22 cellular contexts compared by ENCODE assay signal in the genomic region with DNA sequence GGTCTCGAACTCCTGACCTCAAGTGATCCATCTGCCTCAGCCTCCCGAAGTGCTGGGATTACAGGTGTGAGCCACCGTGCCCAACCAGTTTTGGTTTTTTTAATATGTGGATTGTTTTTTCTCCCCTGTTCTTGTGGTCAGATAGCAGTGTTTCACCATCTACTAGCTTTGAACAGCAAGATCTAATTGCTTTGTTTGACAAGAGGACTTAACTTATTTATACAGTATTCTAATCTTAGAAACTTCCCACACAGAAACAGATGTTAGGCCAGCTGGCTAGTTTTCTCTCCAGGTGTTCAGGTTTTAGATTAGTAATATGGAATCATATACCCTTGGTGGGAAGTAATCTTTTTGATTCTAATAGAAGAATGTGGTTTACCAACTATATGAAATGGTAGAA.
"Had no signal": no experiment of that assay in that cellular context is flagged by ENCODE, and none has a peak within 500 bp of the region (broad histone marks: within the 10 kb centered on the region; RNA-seq: fewer than 3 reads in every experiment).

No MANE protein-coding gene starts in this region.

- H3K36me3 ChIP-seq: gastrocnemius medialis, ovary, thoracic aorta, transverse colon had no signal

- H3K4me3 Mint-ChIP-seq: natural killer cell, neural crest cell had no signal

- H3K36me3 Mint-ChIP-seq: natural killer cell had no signal

- H3K27ac Mint-ChIP-seq: natural killer cell, progenitor cell of endocrine pancreas had no signal

- H3K27ac ChIP-seq: gastrocnemius medialis, heart right ventricle, ovary, stomach, thoracic aorta, transverse colon had no signal

- FAIRE-seq: endometrium, islet of Langerhans, small intestine, urothelium cell line had no signal

- DNase-seq: effector memory CD4-positive, alpha-beta T cell; gastrocnemius medialis; heart right ventricle; hypothalamus; mammary epithelial cell; natural killer cell; ovary; right cardiac atrium; small intestine; stimulated activated CD4-positive, alpha-beta T cell treated with anti-CD3 and anti-CD28 coated beads, Interleukin-12 subunit alpha, Interleukin-12 subunit beta, amount 100 ng/mL, for 4 hours; stimulated activated naive CD4-positive, alpha-beta T cell; stomach; substantia nigra; transverse colon had no signal

- H3K27me3 ChIP-seq: gastrocnemius medialis, heart right ventricle, ovary, stomach, transverse colon had no signal

- ATAC-seq: esophagus mucosa, gastrocnemius medialis, heart right ventricle, left lobe of liver, natural killer cell, right cardiac atrium had no signal

- H3K4me1 Mint-ChIP-seq: natural killer cell had no signal

- H3K9me3 ChIP-seq: gastrocnemius medialis, heart right ventricle, ovary, stomach, thoracic aorta, transverse colon had no signal

- H3K4me3 ChIP-seq: gastrocnemius medialis, heart right ventricle, ovary, stomach, thoracic aorta, transverse colon had no signal

- H3K27me3 Mint-ChIP-seq: progenitor cell of endocrine pancreas had no signal

- H3K4me1 ChIP-seq: heart right ventricle, transverse colon had no signal

- H3K9me3 Mint-ChIP-seq: natural killer cell, neural crest cell had no signal
